ENCODE assay signal across 16 cellular contexts in genomic region chr10:104445359-104445758, GRCh38.
DNase-seq lines count a peak whose midpoint lies in the region; ATAC-seq lines count a peak whose summit lies in the region.
"Had no signal": no experiment of that assay in that cellular context is flagged by ENCODE, and none has a peak within 500 bp of the region (broad histone marks: within the 10 kb centered on the region; RNA-seq: fewer than 3 reads in every experiment).

No MANE protein-coding gene starts in this region.

- H3K27me3 ChIP-seq in MG63: no peaks in the 10 kb centered on the region
- H3K27me3 ChIP-seq: hepatocyte, transverse colon had no signal

- H3K9me3 Mint-ChIP-seq in activated CD4-positive, alpha-beta T cell treated with anti-CD3 and anti-CD28 coated beads for 36 hours (ENCODE audit: low read depth): no peaks in the 10 kb centered on the region

- intact Hi-C loops in activated CD4-positive, alpha-beta T cell treated with anti-CD3 and anti-CD28 coated beads for 36 hours (cut with DNase I, micrococcal nuclease): no loop called here

- H3K4me1 Mint-ChIP-seq in activated CD4-positive, alpha-beta T cell treated with anti-CD3 and anti-CD28 coated beads for 36 hours: no peaks in the 10 kb centered on the region

- DNase-seq in activated CD4-positive, alpha-beta T cell treated with anti-CD3 and anti-CD28 coated beads for 36 hours: no peak
- DNase-seq in activated CD4-positive, alpha-beta T cell treated with anti-CD3 and anti-CD28 coated beads for 48 hours: no peak
- peak; percentile 14 for DNase-seq in MG63
- DNase-seq in dedifferentiated amniotic fluid mesenchymal stem cell (ENCODE audit: extremely low spot score): peak; percentile 52
- peak; percentile 73 for DNase-seq in renal cortical epithelial cell (ENCODE audit: low read depth)
- no peak for DNase-seq in central memory CD4-positive, alpha-beta T cell
- no peak for DNase-seq in GF-D8 (lab: John Stamatoyannopoulos, UW)
- no peak for DNase-seq in NCI-H2107 treated with DMSO at 0.1 percent for 48 hours (lab: John Stamatoyannopoulos, UW; ENCODE audit: unreplicated experiment)
- DNase-seq: activated CD8-positive, alpha-beta memory T cell treated with anti-CD3 and anti-CD28 coated beads, Interleukin-2, amount 50 U/mL, for 48 hours; GOT3; NCI-H1436; NCI-H526; SHP77 treated with DMSO at 0.1 percent for 48 hours; stimulated activated CD4-positive, alpha-beta T cell treated with anti-CD3 and anti-CD28 coated beads, Interleukin-12 subunit alpha, Interleukin-12 subunit beta, amount 100 ng/mL, for 4 hours; transverse colon had no signal

- CTCF ChIA-PET in activated CD4-positive, alpha-beta T cell treated with anti-CD3 and anti-CD28 coated beads for 36 hours (lab: Charles Lee): no interaction called here

- POLR2A ChIA-PET in activated CD4-positive, alpha-beta T cell treated with anti-CD3 and anti-CD28 coated beads for 36 hours (lab: Charles Lee): no interaction called here

- H3K27ac Mint-ChIP-seq in activated CD4-positive, alpha-beta T cell treated with anti-CD3 and anti-CD28 coated beads for 36 hours: no peak overlapping the region

- no peak overlapping the region for H3K4me3 Mint-ChIP-seq in activated CD4-positive, alpha-beta T cell treated with anti-CD3 and anti-CD28 coated beads for 36 hours

- H3K27me3 Mint-ChIP-seq in activated CD4-positive, alpha-beta T cell treated with anti-CD3 and anti-CD28 coated beads for 36 hours: peaks cover 12% of the 10 kb centered on the region

- H3K36me3 ChIP-seq in MG63: no peaks in the 10 kb centered on the region
- H3K36me3 ChIP-seq: transverse colon had no signal

- peak; percentile 64 for ATAC-seq in activated CD4-positive, alpha-beta T cell treated with anti-CD3 and anti-CD28 coated beads for 36 hours

- no peaks in the 10 kb centered on the region for H3K36me3 Mint-ChIP-seq in activated CD4-positive, alpha-beta T cell treated with anti-CD3 and anti-CD28 coated beads for 36 hours (ENCODE audit: low read depth)

- H3K9me3 ChIP-seq in MG63: no peaks in the 10 kb centered on the region
- H3K9me3 ChIP-seq: transverse colon had no signal

- H3K4me3 ChIP-seq in MG63: no peak overlapping the region
- H3K4me3 ChIP-seq: hepatocyte, transverse colon had no signal

Comparison
In these comparisons a context has a peak if more than half of its experiments do, and no peak if none do; other contexts are left out.
1. DNase-seq: peak in MG63 (single experiment), dedifferentiated amniotic fluid mesenchymal stem cell (single experiment) and renal cortical epithelial cell (single experiment); none in activated CD4-positive, alpha-beta T cell treated with anti-CD3 and anti-CD28 coated beads for 36 hours (single experiment), activated CD4-positive, alpha-beta T cell treated with anti-CD3 and anti-CD28 coated beads for 48 hours (single experiment), central memory CD4-positive, alpha-beta T cell (single experiment), GF-D8 (single experiment) and NCI-H2107 treated with DMSO at 0.1 percent for 48 hours (single experiment).